Comparison of ENCODE assay signal across 8 cellular contexts in genomic region chr10:31083765-31084184, GRCh38. TPM values are rescaled to one million over a fixed set of nuclear protein-coding genes. Genes with fewer than 3 reads are reported as not detected.
DNase-seq lines count a peak whose midpoint lies in the region; ATAC-seq, FAIRE-seq and TF ChIP-seq lines count a peak whose summit lies in the region.

No MANE protein-coding gene starts in this region.

- H3K27ac Mint-ChIP-seq in astrocyte (ENCODE audit: unreplicated experiment) = no peak overlapping the region

- no peak overlapping the region for H3K4me2 ChIP-seq in astrocyte (ENCODE audit: low read length)

- H3K9me3 Mint-ChIP-seq in astrocyte (ENCODE audit: unreplicated experiment) = no peaks in the 10 kb centered on the region

- peak overlapping the region; percentile 65 for H2AFZ ChIP-seq in astrocyte (ENCODE audit: low read depth, low read length)

- H3K27ac ChIP-seq in astrocyte (ENCODE audit: low read depth, low read length) = no peak overlapping the region

- H3K27me3 Mint-ChIP-seq in astrocyte (ENCODE audit: low read depth, unreplicated experiment) = no peaks in the 10 kb centered on the region

- no peaks in the 10 kb centered on the region for H3K9me3 ChIP-seq in astrocyte (ENCODE audit: insufficient read depth, low read depth, low read length)

- H3K4me3 ChIP-seq in astrocyte (ENCODE audit: insufficient read depth, low read depth, low read length) = no peak overlapping the region
- no peak overlapping the region for H3K4me3 ChIP-seq in kidney epithelial cell (ENCODE audit: low read depth, low read length)

- no peak for FAIRE-seq in astrocyte (lab: Jason Lieb, UNC)

- TF ChIP-seq CTCF in astrocyte (IDR thresholded peaks at IDR 0.05; ENCODE audit: insufficient read depth, low read depth, low read length) (peak; percentile 43), kidney epithelial cell (IDR thresholded peaks at IDR 0.05; ENCODE audit: insufficient read depth, low read length, poor library complexity, severe bottlenecking) (peak; percentile 61)

- H3K36me3 ChIP-seq in astrocyte (ENCODE audit: insufficient read depth, low read length) = no peaks in the 10 kb centered on the region
- no peaks in the 10 kb centered on the region for H3K36me3 ChIP-seq in kidney epithelial cell (ENCODE audit: control insufficient read depth, insufficient read depth, low read length)

- no peak overlapping the region for H3K9ac ChIP-seq in astrocyte (ENCODE audit: low read length)

- no peaks in the 10 kb centered on the region for H3K79me2 ChIP-seq in astrocyte (ENCODE audit: insufficient read depth, low read length)

- H4K20me1 ChIP-seq in astrocyte (ENCODE audit: insufficient read depth, low read length) = no peaks in the 10 kb centered on the region

- H3K4me3 Mint-ChIP-seq in astrocyte (ENCODE audit: unreplicated experiment) = no peak overlapping the region

- peaks cover 2% of the 10 kb centered on the region for H3K36me3 Mint-ChIP-seq in astrocyte (ENCODE audit: low read depth, unreplicated experiment)

- DNase-seq in GF-D8 (lab: John Stamatoyannopoulos, UW) = peak; percentile 36
- peak; percentile 75 for DNase-seq in MV-4-11 (lab: John Stamatoyannopoulos, UW)
- DNase-seq in T-helper 22 cell (ENCODE audit: low read depth) = peak; percentile 4
- DNase-seq in astrocyte (ENCODE audit: low read depth) = peak; percentile 22
- DNase-seq in kidney epithelial cell (ENCODE audit: low read depth) = no peak
- DNase-seq in stimulated activated CD8-positive, alpha-beta memory T cell treated with anti-CD3 and anti-CD28 coated beads, Interleukin-12 subunit alpha, Interleukin-12 subunit beta, amount 100 ng/mL, for 4 hours (ENCODE audit: low read depth) = peak; percentile 11

- no peaks in the 10 kb centered on the region for H3K27me3 ChIP-seq in astrocyte (ENCODE audit: insufficient read depth, low read length)
- H3K27me3 ChIP-seq in kidney epithelial cell (ENCODE audit: control insufficient read depth, insufficient read depth, low read length) = no peaks in the 10 kb centered on the region

- no peaks in the 10 kb centered on the region for H3K4me1 Mint-ChIP-seq in astrocyte (ENCODE audit: low read depth, unreplicated experiment)

- H3K4me1 ChIP-seq in astrocyte (ENCODE audit: insufficient read depth, low read length) = no peaks in the 10 kb centered on the region

- ATAC-seq in GM18909 (IDR thresholded peaks at IDR 0.05; ENCODE audit: poor library complexity, unreplicated experiment) (no peak), GM18861 (IDR thresholded peaks at IDR 0.05; ENCODE audit: unreplicated experiment) (no peak)

RNA-seq across cellular contexts. Expression of gene ZNF438, which starts 52.1 kb away (rescaled TPM):
- total RNA-seq in astrocyte = 2.2 and 2.4 TPM in 2 replicates
- 3.3 and 5.4 TPM in 2 replicates for total RNA-seq in kidney epithelial cell
